In genomic region chr12:14886271-14886670, GRCh38 we compare ENCODE assay signal across 15 cellular contexts. TPM values are rescaled to one million over a fixed set of nuclear protein-coding genes. Genes with fewer than 3 reads are reported as not detected.
DNase-seq lines count a peak whose midpoint lies in the region; ATAC-seq, FAIRE-seq and TF ChIP-seq lines count a peak whose summit lies in the region.
"Had no signal": no experiment of that assay in that cellular context is flagged by ENCODE, and none has a peak within 500 bp of the region (broad histone marks: within the 10 kb centered on the region; RNA-seq: fewer than 3 reads in every experiment).

No MANE protein-coding gene starts in this region.

- intact Hi-C loops in kidney (cut with DNase I) (no loop called here), Caco-2 (cut with micrococcal nuclease; ENCODE audit: unreplicated experiment) (no loop called here)

- TF ChIP-seq EP300 in tibial nerve (IDR thresholded peaks at IDR 0.05): no peak

- H3K36me3 ChIP-seq in SJCRH30 (no peaks in the 10 kb centered on the region), kidney (ENCODE audit: control insufficient read depth in 1 of 2, insufficient read depth in 2 of 2, low read length in 2 of 2) (no peaks in the 10 kb centered on the region), tibial nerve (peaks cover 0 to 10% (median 0%) of the 10 kb centered on the region in 3 donors), Caco-2 (ENCODE audit: control insufficient read depth, insufficient read depth, low read length) (no peaks in the 10 kb centered on the region)

- no peak for ATAC-seq in HG03432 (IDR thresholded peaks at IDR 0.05; ENCODE audit: unreplicated experiment)
- ATAC-seq: activated T-helper 17 cell treated with anti-CD3 and anti-CD28 coated beads, Interleukin-2, amount 50 U/mL, for 72 hours; GM12878 had no signal

- H3K27me3 Mint-ChIP-seq in Caco-2 (ENCODE audit: insufficient read depth, unreplicated experiment): peaks cover 16% of the 10 kb centered on the region

- H3K4me3 Mint-ChIP-seq in Caco-2 (ENCODE audit: unreplicated experiment): no peak overlapping the region
- H3K4me3 Mint-ChIP-seq: activated T-helper 17 cell treated with anti-CD3 and anti-CD28 coated beads, Interleukin-2, amount 50 U/mL, for 72 hours had no signal

- POLR2A ChIA-PET in Caco-2 (lab: Charles Lee): no interaction called here

- no peak for FAIRE-seq in kidney (lab: Jason Lieb, UNC)
- FAIRE-seq: GM12878, H1 had no signal

- no peaks in the 10 kb centered on the region for H3K36me3 Mint-ChIP-seq in Caco-2 (ENCODE audit: insufficient read depth, unreplicated experiment)

- H3K9me3 ChIP-seq in SJCRH30 (replicated peaks): no peaks in the 10 kb centered on the region
- no peaks in the 10 kb centered on the region for H3K9me3 ChIP-seq in kidney (ENCODE audit: control insufficient read depth in 1 of 2, low read length in 2 of 2)
- no peaks in the 10 kb centered on the region for H3K9me3 ChIP-seq in tibial nerve
- H3K9me3 ChIP-seq in Caco-2: no peaks in the 10 kb centered on the region

- H3K9ac ChIP-seq in kidney (ENCODE audit: low read length in 2 of 2): no peak overlapping the region

- no peak for TF ChIP-seq CTCF in kidney (IDR thresholded peaks at IDR 0.05; ENCODE audit: borderline replicate concordance, extremely low read depth, insufficient read depth)
- TF ChIP-seq CTCF in tibial nerve (IDR thresholded peaks at IDR 0.05): no peak
- TF ChIP-seq CTCF in Caco-2 (IDR thresholded peaks at IDR 0.05; ENCODE audit: insufficient read depth in 1 of 2, low read depth in 1 of 2, low read length in 1 of 2, severe bottlenecking in 1 of 2, unreplicated experiment in 1 of 2): no peak

- no peaks in the 10 kb centered on the region for H3K9me3 Mint-ChIP-seq in Caco-2 (ENCODE audit: unreplicated experiment)
- H3K9me3 Mint-ChIP-seq: activated T-helper 17 cell treated with anti-CD3 and anti-CD28 coated beads, Interleukin-2, amount 50 U/mL, for 72 hours had no signal

- H3K4me3 ChIP-seq in SJCRH30 (no peak overlapping the region), kidney (ENCODE audit: low read length in 2 of 2) (peak overlapping the region; percentile 67 to 88), tibial nerve (peak overlapping the region in 2 of 4 donors; percentile 33 to 47), Caco-2 (ENCODE audit: low read depth, low read length) (no peak overlapping the region)
- H3K4me3 ChIP-seq: GM12878 had no signal

- H3K27ac ChIP-seq in SJCRH30: peak overlapping the region; percentile 41
- H3K27ac ChIP-seq in kidney (ENCODE audit: low read depth in 2 of 2, low read length in 2 of 2): peak overlapping the region; percentile 74 to 88
- H3K27ac ChIP-seq in tibial nerve: peak overlapping the region in 3 of 4 donors; percentile 69 to 84 (median 82)
- H3K27ac ChIP-seq: epithelial cell of prostate had no signal

- peak; percentile 36 for DNase-seq in NCI-H82 (lab: John Stamatoyannopoulos, UW)
- no peak for DNase-seq in NCI-H82 treated with DMSO at 0.1 percent for 48 hours (lab: John Stamatoyannopoulos, UW; ENCODE audit: unreplicated experiment)
- peak; percentile 47 to 64 for DNase-seq in SJCRH30
- no peak for DNase-seq in kidney
- DNase-seq in tibial nerve (ENCODE audit: low spot score in 2 of 2): no peak
- DNase-seq in Caco-2: no peak
- no peak for DNase-seq in T-helper 1 cell
- DNase-seq: activated CD4-positive, alpha-beta T cell treated with anti-CD3 and anti-CD28 coated beads for 48 hours; caudate nucleus had no signal

- no peaks in the 10 kb centered on the region for H3K4me1 Mint-ChIP-seq in Caco-2 (ENCODE audit: low read depth, unreplicated experiment)
- H3K4me1 Mint-ChIP-seq: activated T-helper 17 cell treated with anti-CD3 and anti-CD28 coated beads, Interleukin-2, amount 50 U/mL, for 72 hours had no signal

- no peak for TF ChIP-seq POLR2A in tibial nerve (IDR thresholded peaks at IDR 0.05)

- H3K4me1 ChIP-seq in SJCRH30 (peaks cover 33% of the 10 kb centered on the region), kidney (ENCODE audit: control insufficient read depth in 1 of 2, insufficient read depth in 1 of 2, low read depth in 1 of 2, low read length in 2 of 2) (peaks cover 0 to 11% of the 10 kb centered on the region in 2 donors), tibial nerve (peaks cover 0 to 31% (median 2%) of the 10 kb centered on the region in 4 donors), Caco-2 (no peaks in the 10 kb centered on the region)

- no TSS peak for BruUV-seq in Caco-2 (replicated peaks; lab: Mats Ljungman, UMichigan)

- no peaks in the 10 kb centered on the region for H3K27me3 ChIP-seq in SJCRH30
- no peaks in the 10 kb centered on the region for H3K27me3 ChIP-seq in tibial nerve
- H3K27me3 ChIP-seq in Caco-2 (replicated peaks; ENCODE audit: control insufficient read depth, insufficient read depth, low read length): no peaks in the 10 kb centered on the region

- no peak overlapping the region for H3K27ac Mint-ChIP-seq in Caco-2 (ENCODE audit: unreplicated experiment)
- H3K27ac Mint-ChIP-seq: activated T-helper 17 cell treated with anti-CD3 and anti-CD28 coated beads, Interleukin-2, amount 50 U/mL, for 72 hours had no signal

- 68 to 76% methylated on average over 6 of the region's 6 CpGs for WGBS in tibial nerve, 2 donors

- CTCF ChIA-PET in Caco-2 (lab: Charles Lee): no interaction called here

RNA-seq across cellular contexts. Expression of gene MGP, which starts 0.6 kb away (rescaled TPM):
- 2.8 and 3.2 TPM in 2 replicates for total RNA-seq in SJCRH30 (2014; rRNA removed; shearing (Covaris generic))
- 811 TPM for total RNA-seq in kidney
- polyA plus RNA-seq in kidney (ENCODE audit: insufficient read depth, low read depth, low replicate concordance): 745 TPM
- total RNA-seq in tibial nerve: 100 to 1,000 TPM; 187 to 759 (median 492) TPM
- total RNA-seq in Caco-2 (2022): not detected in 2 replicates
- total RNA-seq: A673, H1 had no signal
- polyA plus RNA-seq: H1 had no signal

RNA-seq across cellular contexts. Expression of gene ART4, which starts 42.9 kb away (rescaled TPM):
- total RNA-seq in SJCRH30 (2014; rRNA removed; shearing (Covaris generic)): not detected in 2 replicates
- total RNA-seq in kidney (3.0 TPM), tibial nerve (1 to 10 TPM in 2 of 4 donors, under 1 TPM in 2; under 0.01 to 5.9 (median 1.4) TPM), Caco-2 (2022) (0.19 and 0.57 TPM in 2 replicates)
- polyA plus RNA-seq in kidney (ENCODE audit: insufficient read depth, low read depth, low replicate concordance): 2.6 TPM
- total RNA-seq: A673; activated T-helper 17 cell treated with anti-CD3 and anti-CD28 coated beads, Interleukin-2, amount 50 U/mL, for 72 hours; GM12878; H1 had no signal
- polyA plus RNA-seq: H1 had no signal

RNA-seq across cellular contexts. Expression of gene ERP27, which starts 52.1 kb away (rescaled TPM):
- total RNA-seq in SJCRH30 (2014; rRNA removed; shearing (Covaris generic)): not detected in 2 replicates
- total RNA-seq in kidney: 11.0 TPM
- polyA plus RNA-seq in kidney (ENCODE audit: insufficient read depth, low read depth, low replicate concordance): 35.3 TPM
- not detected for total RNA-seq in tibial nerve
- 0.98 and 1.1 TPM in 2 replicates for total RNA-seq in Caco-2 (2022)
- total RNA-seq: A673, H1 had no signal
- polyA plus RNA-seq: H1 had no signal

Comparison
In these comparisons a context has a peak if more than half of its experiments do, and no peak if none do; other contexts are left out.
1. DNase-seq: peak in NCI-H82 (single experiment) and SJCRH30 (2 of 2); none in NCI-H82 treated with DMSO at 0.1 percent for 48 hours (single experiment), kidney (single experiment), tibial nerve (0 of 2), Caco-2 (0 of 2) and T-helper 1 cell (0 of 5).
2. H3K4me3 ChIP-seq: peak in kidney (2 of 2); none in SJCRH30 (single experiment) and Caco-2 (single experiment).
3. RNA of gene MGP, which starts 0.6 kb away (total RNA-seq): 811 TPM in kidney (single experiment) and 187 to 759 TPM in tibial nerve; 2.8 to 3.2 TPM in SJCRH30 and not detected in Caco-2; every median in the first group is over 10 times any median in the second.
4. Peak in every context shown above with its lines, with median percentiles within 50 percentile points of each other: H3K27ac ChIP-seq.